9 cellular contexts compared by ENCODE assay signal in genomic region chr2:66435963-66436362, GRCh38. TPM values are rescaled to one million over a fixed set of nuclear protein-coding genes. Genes with fewer than 3 reads are reported as not detected.
DNase-seq lines count a peak whose midpoint lies in the region; ATAC-seq, FAIRE-seq and TF ChIP-seq lines count a peak whose summit lies in the region.
"Had no signal": no experiment of that assay in that cellular context is flagged by ENCODE, and none has a peak within 500 bp of the region (broad histone marks: within the 10 kb centered on the region; RNA-seq: fewer than 3 reads in every experiment).

No MANE protein-coding gene starts in this region.

- no peak overlapping the region for H3K4ac ChIP-seq in neuronal stem cell (ENCODE audit: low read length)

- H3K27ac ChIP-seq in HEK293 (ENCODE audit: extremely low read depth, low read depth, low read length) (peak overlapping the region; percentile 85; the same call in 1 of the 2 replicates), keratinocyte (ENCODE audit: control insufficient read depth, insufficient read depth, low read length) (peak overlapping the region; percentile 56), skin epidermis (peak overlapping the region in 15 of 21 experiments; percentile 71 to 96 (median 91)), neuronal stem cell (replicated peaks; ENCODE audit: low read length) (no peak overlapping the region)

- H3K79me2 ChIP-seq in keratinocyte (ENCODE audit: control insufficient read depth, insufficient read depth, low read length) = peaks cover 2% of the 10 kb centered on the region

- in situ Hi-C loops in astrocyte of the spinal cord (cut with HindIII; ENCODE audit: low sequenced_read_pairs) = loop anchor here (25.0 kb wide), 1 partner anchor 126 kb away; no protein-coding TSS in a partner anchor

- H3K4me1 ChIP-seq in HEK293 (ENCODE audit: control insufficient read depth, insufficient read depth, low read length) (peaks cover 6% of the 10 kb centered on the region; the same call in 1 of the 2 replicates), keratinocyte (ENCODE audit: control insufficient read depth, extremely low read depth, insufficient read depth, low read length) (peaks cover 10% of the 10 kb centered on the region), neuronal stem cell (ENCODE audit: control insufficient read depth in 2 of 2, insufficient read depth in 1 of 2, low read depth in 1 of 2, low read length in 2 of 2) (peaks cover 16 to 29% of the 10 kb centered on the region in 2 donors)

- no peak overlapping the region for H3K23ac ChIP-seq in neuronal stem cell (ENCODE audit: low read depth, low read length, poor library complexity)

- no peaks in the 10 kb centered on the region for H4K20me1 ChIP-seq in keratinocyte (ENCODE audit: control insufficient read depth, extremely low read depth, insufficient read depth, low read length)

- H2BK5ac ChIP-seq in neuronal stem cell (ENCODE audit: low read length) = no peak overlapping the region

- H4K8ac ChIP-seq in neuronal stem cell (ENCODE audit: low read depth, low read length) = no peak overlapping the region

- TF ChIP-seq CTCF in HEK293 (tag by site-specific recombination; IDR thresholded peaks at IDR 0.05) = no peak
- no peak for TF ChIP-seq CTCF in astrocyte of the spinal cord (IDR thresholded peaks at IDR 0.05; ENCODE audit: low read depth, low read length)
- no peak for TF ChIP-seq CTCF in keratinocyte (optimal IDR thresholded peaks at IDR 0.05 in 1 of 3, IDR thresholded peaks at IDR 0.05 in 1 of 3, conservative IDR thresholded peaks at IDR 0.05 in 1 of 3; ENCODE audit: extremely low read depth in 1 of 3, insufficient read depth in 2 of 3, low read length in 3 of 3)

- H3K27me3 ChIP-seq in keratinocyte (ENCODE audit: control insufficient read depth, extremely low read depth, insufficient read depth, low read length) (no peaks in the 10 kb centered on the region), neuronal stem cell (ENCODE audit: control insufficient read depth in 3 of 3, insufficient read depth in 3 of 3, low read depth in 1 of 3, low read length in 3 of 3) (peaks cover 0 to 31% (median 0%) of the 10 kb centered on the region in 3 experiments)

- H3K4me3 ChIP-seq in HEK293 (ENCODE audit: low read depth, low read length) (peak overlapping the region; percentile 63), astrocyte of the spinal cord (ENCODE audit: low read depth, low read length) (peak overlapping the region; percentile 62), keratinocyte (ENCODE audit: control insufficient read depth in 2 of 3, extremely low read depth in 1 of 3, insufficient read depth in 2 of 3, low read depth in 1 of 3, low read length in 3 of 3) (peak overlapping the region; percentile 67 to 99 (median 82)), skin epidermis (peak overlapping the region; percentile 43 to 76 (median 51)), neuronal stem cell (ENCODE audit: low read length in 2 of 2) (peak overlapping the region in 1 of 2 donors; percentile 65)

- H2AFZ ChIP-seq in keratinocyte (ENCODE audit: control insufficient read depth, low read length) = peak overlapping the region; percentile 72
- no peak overlapping the region for H2AFZ ChIP-seq in neuronal stem cell (ENCODE audit: low read length)

- FAIRE-seq in keratinocyte (lab: Jason Lieb, UNC) (no peak), frontal cortex (lab: Jason Lieb, UNC) (no peak)

- no peaks in the 10 kb centered on the region for H3K9me1 ChIP-seq in keratinocyte (ENCODE audit: control insufficient read depth, extremely low read depth, insufficient read depth, low read length)

- H3K9ac ChIP-seq in keratinocyte (ENCODE audit: control insufficient read depth, extremely low read depth, insufficient read depth, low read length) (peak overlapping the region; percentile 88), neuronal stem cell (ENCODE audit: low read depth, low read length, poor library complexity) (no peak overlapping the region)

- dilution Hi-C loops in keratinocyte (cut with MboI; ENCODE audit: extremely low pct_ligation_motif_present, low sequenced_read_pairs) = no loop called here

- no peak overlapping the region for H3K18ac ChIP-seq in neuronal stem cell (ENCODE audit: low read length)

- no peak overlapping the region for H4K91ac ChIP-seq in neuronal stem cell (ENCODE audit: low read depth, low read length, poor library complexity)

- POLR2A ChIA-PET in HEK293 (lab: Yijun Ruan, JAX) = interaction anchor here (0.7 to 2.0 kb wide), 4 partner anchors 15 to 1627 kb away, joined by 3 to 6 read pairs (median 4); no protein-coding TSS in a partner anchor

- CTCF ChIA-PET in HEK293 (lab: Yijun Ruan, JAX) = interaction anchor here (0.7 to 1.3 kb wide), 5 partner anchors 114 to 883 kb away, joined by 3 to 7 read pairs (median 4); no protein-coding TSS in a partner anchor

- H3K4me2 ChIP-seq in keratinocyte (ENCODE audit: control insufficient read depth, extremely low read depth, insufficient read depth, low read depth, low read length) (peak overlapping the region; percentile 90), neuronal stem cell (ENCODE audit: insufficient read depth, low read length, poor library complexity, severe bottlenecking) (no peak overlapping the region)

- no CpG with 5 or more reads among the region's 2 CpGs for WGBS in neuronal stem cell (ENCODE audit: extremely low coverage in 2 of 2, insufficient read length in 2 of 2, insufficient replicate concordance in 1 of 2), 2 donors

- ATAC-seq in GM18868 (IDR thresholded peaks at IDR 0.05; ENCODE audit: unreplicated experiment) = no peak

- no peak overlapping the region for H3K14ac ChIP-seq in neuronal stem cell (ENCODE audit: low read length)

- H3K79me1 ChIP-seq in neuronal stem cell (ENCODE audit: low read depth, low read length) = no peaks in the 10 kb centered on the region

- DNase-seq in astrocyte of the spinal cord (ENCODE audit: low read depth, low spot score) (no peak), keratinocyte (ENCODE audit: low read depth, low spot score) (no peak), frontal cortex (ENCODE audit: low spot score in 2 of 2) (no peak), neuronal stem cell (ENCODE audit: low spot score) (no peak), pons (ENCODE audit: low spot score) (no peak)
- DNase-seq: KG1 had no signal

- no peaks in the 10 kb centered on the region for H3K9me3 ChIP-seq in HEK293 (ENCODE audit: control insufficient read depth, insufficient read depth, low read depth, low read length)
- no peaks in the 10 kb centered on the region for H3K9me3 ChIP-seq in keratinocyte (ENCODE audit: control insufficient read depth, low read depth, low read length)
- H3K9me3 ChIP-seq in neuronal stem cell (replicated peaks in 1 of 2; ENCODE audit: control insufficient read depth in 2 of 2, insufficient read depth in 1 of 2, low read depth in 1 of 2, low read length in 2 of 2) = no peaks in the 10 kb centered on the region

- H2BK15ac ChIP-seq in neuronal stem cell (ENCODE audit: low read length) = no peak overlapping the region

- no peak overlapping the region for H2BK120ac ChIP-seq in neuronal stem cell (ENCODE audit: low read depth, low read length)

- H3K36me3 ChIP-seq in HEK293 (ENCODE audit: control insufficient read depth in 2 of 2, insufficient read depth in 1 of 2, low read length in 2 of 2) (peaks cover 4 to 26% of the 10 kb centered on the region in 2 experiments; a peak in 2 of 3 replicates), keratinocyte (ENCODE audit: control insufficient read depth in 2 of 2, extremely low read depth in 1 of 2, insufficient read depth in 2 of 2, low read length in 2 of 2) (no peaks in the 10 kb centered on the region), neuronal stem cell (replicated peaks in 1 of 2; ENCODE audit: control insufficient read depth in 2 of 2, insufficient read depth in 2 of 2, low read length in 2 of 2) (peaks cover 0 to 17% of the 10 kb centered on the region in 2 donors)

- no peak overlapping the region for H2AK5ac ChIP-seq in neuronal stem cell (ENCODE audit: low read depth, low read length)

- no peak overlapping the region for H2BK12ac ChIP-seq in neuronal stem cell (ENCODE audit: low read length)

TF ChIP-seq in HEK293, 187 proteins besides CTCF, POLR2A, EP300 and RAD21 (continues in another document):
- TF ChIP-seq MZF1 (tag by site-specific recombination; IDR thresholded peaks at IDR 0.05; ENCODE audit: borderline replicate concordance) = no peak
- TF ChIP-seq YY1 (tag by site-specific recombination; IDR thresholded peaks at IDR 0.05) = no peak
- TF ChIP-seq RBAK (tag by site-specific recombination; IDR thresholded peaks at IDR 0.05) = no peak
- TF ChIP-seq PRDM1 (tag by site-specific recombination; IDR thresholded peaks at IDR 0.05) = no peak
- no peak for TF ChIP-seq ZNF514 (tag by site-specific recombination; IDR thresholded peaks at IDR 0.05)
- no peak for TF ChIP-seq ZNF513 (tag by site-specific recombination; IDR thresholded peaks at IDR 0.05)
- TF ChIP-seq ZBTB48 (tag by site-specific recombination; IDR thresholded peaks at IDR 0.05) = no peak
- TF ChIP-seq ZNF785 (tag by site-specific recombination; IDR thresholded peaks at IDR 0.05) = no peak

RNA-seq across cellular contexts. Expression of gene MEIS1, which starts 1.0 kb away (rescaled TPM):
- 2.2 to 4.4 TPM (median 3.1 TPM) in 3 replicates for polyA plus RNA-seq in keratinocyte
- polyA plus RNA-seq in keratinocyte (2011; ENCODE audit: low read depth) = 5.3 TPM
- polyA plus RNA-seq in keratinocyte (2011; cell fraction: cytosol; rRNA removed) = 1.3 and 2.3 TPM in 2 replicates
- polyA plus RNA-seq in keratinocyte (2011; cell fraction: nucleus; rRNA removed) = 4.9 and 6.2 TPM in 2 replicates
- polyA plus RNA-seq in keratinocyte (2012; ENCODE audit: low replicate concordance) = 2.4 and 2.8 TPM in 2 replicates
- 6.7 to 17.9 TPM (median 7.1 TPM) in 3 replicates for polyA minus RNA-seq in keratinocyte
- 8.6 TPM for polyA minus RNA-seq in keratinocyte (2011; cell fraction: cytosol; rRNA and poly(A)+ RNA removed)
- polyA minus RNA-seq in keratinocyte (2011; cell fraction: nucleus; rRNA and poly(A)+ RNA removed) = 5.3 and 7.4 TPM in 2 replicates
- 39.5 TPM for total RNA-seq in frontal cortex
- polyA plus RNA-seq in neuronal stem cell (2013, experiment 1 of 2) = 7.8 TPM
- 8.8 TPM for polyA plus RNA-seq in neuronal stem cell (2013, experiment 2 of 2)
